In genomic region chr4:70863099-70863790, GRCh38 we compare ENCODE assay signal across 12 cellular contexts. TPM values are rescaled to one million over a fixed set of nuclear protein-coding genes. Genes with fewer than 3 reads are reported as not detected.
A peak's percentile ranks its signal among the peaks of the same experiment; 100 is the strongest.
DNase-seq lines count a peak whose midpoint lies in the region; ATAC-seq and TF ChIP-seq lines count a peak whose summit lies in the region.
"Had no signal": no experiment of that assay in that cellular context is flagged by ENCODE, and none has a peak within 500 bp of the region (broad histone marks: within the 10 kb centered on the region; RNA-seq: fewer than 3 reads in every experiment).

No MANE protein-coding gene starts in this region.

- intact Hi-C loops in activated T-helper 1 cell treated with anti-CD3 and anti-CD28 coated beads, Interleukin-12 subunit alpha, Interleukin-12 subunit beta, Interleukin-2, Interleukin-4 antibody, amounts not matched to agents 30 ng/mL and 10 ng/mL and 1 ng/mL, durations not matched to agents 14 hours and 24 hours and 36 hours (cut with micrococcal nuclease): loop anchor here (1.0 to 2.0 kb wide), 6 partner anchors 20 to 240 kb away; partner anchors contain the start of genes GRSF1 and MOB1B
- intact Hi-C loops in thyroid gland (cut with DNase I): no loop called here
- intact Hi-C loops in ovary (cut with DNase I): no loop called here

- TF ChIP-seq CTCF in thyroid gland (IDR thresholded peaks at IDR 0.05) (no peak), ovary (IDR thresholded peaks at IDR 0.05) (no peak)

- TF ChIP-seq POLR2A in thyroid gland (IDR thresholded peaks at IDR 0.05) (no peak), ovary (IDR thresholded peaks at IDR 0.05) (no peak)

- H3K4me1 Mint-ChIP-seq in activated T-helper 1 cell treated with anti-CD3 and anti-CD28 coated beads, Interleukin-12 subunit alpha, Interleukin-12 subunit beta, Interleukin-2, Interleukin-4 antibody, amounts not matched to agents 30 ng/mL and 10 ng/mL and 1 ng/mL, durations not matched to agents 14 hours and 24 hours and 36 hours (ENCODE audit: low read depth): peaks cover 15% of the 10 kb centered on the region

- WGBS in thyroid gland, 2 donors: 61 to 62% methylated on average over 6 of the region's 6 CpGs
- WGBS in ovary, 3 donors: 59 to 67% (median 61%) methylated on average over 6 of the region's 6 CpGs

- H3K27ac Mint-ChIP-seq in activated T-helper 1 cell treated with anti-CD3 and anti-CD28 coated beads, Interleukin-12 subunit alpha, Interleukin-12 subunit beta, Interleukin-2, Interleukin-4 antibody, amounts not matched to agents 30 ng/mL and 10 ng/mL and 1 ng/mL, durations not matched to agents 14 hours and 24 hours and 36 hours: peak overlapping the region; percentile 82

- no peaks in the 10 kb centered on the region for H3K36me3 Mint-ChIP-seq in activated T-helper 1 cell treated with anti-CD3 and anti-CD28 coated beads, Interleukin-12 subunit alpha, Interleukin-12 subunit beta, Interleukin-2, Interleukin-4 antibody, amounts not matched to agents 30 ng/mL and 10 ng/mL and 1 ng/mL, durations not matched to agents 14 hours and 24 hours and 36 hours (ENCODE audit: low read depth)

- H3K9me3 ChIP-seq in thyroid gland (no peaks in the 10 kb centered on the region), ovary (no peaks in the 10 kb centered on the region)
- H3K9me3 ChIP-seq: prostate gland had no signal

- H3K4me1 ChIP-seq in thyroid gland (no peaks in the 10 kb centered on the region), ovary (ENCODE audit: insufficient read depth) (no peaks in the 10 kb centered on the region)
- H3K4me1 ChIP-seq: prostate gland had no signal

- DNase-seq in GM04503 (ENCODE audit: low read depth) (peak; percentile 7), thyroid gland (no peak), ovary (no peak), T1000 (lab: John Stamatoyannopoulos, UW) (no peak)
- peak; percentile 21 for DNase-seq in activated T-helper 1 cell treated with anti-CD3 and anti-CD28 coated beads, Interleukin-12 subunit alpha, Interleukin-12 subunit beta, Interleukin-2, Interleukin-4 antibody, amounts not matched to agents 30 ng/mL and 10 ng/mL and 1 ng/mL, durations not matched to agents 14 hours and 24 hours and 36 hours (ENCODE audit: low spot score)
- no peak for DNase-seq in activated effector memory CD4-positive, alpha-beta T cell treated with anti-CD3 and anti-CD28 coated beads, Interleukin-2, amount 50 U/mL, for 16 hours
- DNase-seq: DMS53, NCI-H2029, SIG-M5 had no signal

- ATAC-seq in GM18868 (IDR thresholded peaks at IDR 0.05; ENCODE audit: unreplicated experiment): peak; percentile 86
- ATAC-seq in HG02763 (IDR thresholded peaks at IDR 0.05; ENCODE audit: unreplicated experiment): peak; percentile 55

- no peak for TF ChIP-seq EP300 in ovary (IDR thresholded peaks at IDR 0.05)

- H3K4me3 Mint-ChIP-seq in activated T-helper 1 cell treated with anti-CD3 and anti-CD28 coated beads, Interleukin-12 subunit alpha, Interleukin-12 subunit beta, Interleukin-2, Interleukin-4 antibody, amounts not matched to agents 30 ng/mL and 10 ng/mL and 1 ng/mL, durations not matched to agents 14 hours and 24 hours and 36 hours: peak overlapping the region; percentile 15

- peaks cover under 1% of the 10 kb centered on the region for H3K27me3 Mint-ChIP-seq in activated T-helper 1 cell treated with anti-CD3 and anti-CD28 coated beads, Interleukin-12 subunit alpha, Interleukin-12 subunit beta, Interleukin-2, Interleukin-4 antibody, amounts not matched to agents 30 ng/mL and 10 ng/mL and 1 ng/mL, durations not matched to agents 14 hours and 24 hours and 36 hours (ENCODE audit: insufficient read depth)

- H3K27ac ChIP-seq in thyroid gland: no peak overlapping the region
- no peak overlapping the region for H3K27ac ChIP-seq in ovary
- H3K27ac ChIP-seq: prostate gland had no signal

- no peaks in the 10 kb centered on the region for H3K9me3 Mint-ChIP-seq in activated T-helper 1 cell treated with anti-CD3 and anti-CD28 coated beads, Interleukin-12 subunit alpha, Interleukin-12 subunit beta, Interleukin-2, Interleukin-4 antibody, amounts not matched to agents 30 ng/mL and 10 ng/mL and 1 ng/mL, durations not matched to agents 14 hours and 24 hours and 36 hours

- H3K27me3 ChIP-seq in thyroid gland (no peaks in the 10 kb centered on the region), ovary (no peaks in the 10 kb centered on the region)

- H3K36me3 ChIP-seq in thyroid gland (no peaks in the 10 kb centered on the region), ovary (no peaks in the 10 kb centered on the region)
- H3K36me3 ChIP-seq: prostate gland had no signal

- H3K4me3 ChIP-seq in thyroid gland (replicated peaks in 1 of 3) (no peak overlapping the region), ovary (no peak overlapping the region)
- H3K4me3 ChIP-seq: prostate gland had no signal

RNA-seq across cellular contexts. Expression of gene GRSF1, which starts 23.6 kb away (rescaled TPM):
- 124 and 133 TPM in 2 replicates for total RNA-seq in activated T-helper 1 cell treated with anti-CD3 and anti-CD28 coated beads, Interleukin-12 subunit alpha, Interleukin-12 subunit beta, Interleukin-2, Interleukin-4 antibody, amounts not matched to agents 30 ng/mL and 10 ng/mL and 1 ng/mL, durations not matched to agents 14 hours and 24 hours and 36 hours
- total RNA-seq in thyroid gland: 10 to 100 TPM; 59.7 to 69.6 (median 67.0) TPM
- 10 to 100 TPM; 28.4 to 48.3 (median 44.3) TPM for total RNA-seq in ovary
- 10 to 100 TPM; 40.2 to 78.7 TPM for polyA plus RNA-seq in ovary

RNA-seq across cellular contexts. Expression of gene MOB1B, which starts 38.9 kb away (rescaled TPM):
- 22.1 and 23.1 TPM in 2 replicates for total RNA-seq in activated T-helper 1 cell treated with anti-CD3 and anti-CD28 coated beads, Interleukin-12 subunit alpha, Interleukin-12 subunit beta, Interleukin-2, Interleukin-4 antibody, amounts not matched to agents 30 ng/mL and 10 ng/mL and 1 ng/mL, durations not matched to agents 14 hours and 24 hours and 36 hours
- total RNA-seq in thyroid gland (10 to 100 TPM; 24.1 to 33.9 (median 29.6) TPM), ovary (10 to 100 TPM; 13.9 to 25.7 (median 21.9) TPM)
- polyA plus RNA-seq in ovary: 10 to 100 TPM in 1 of 2 donors, 1 to 10 TPM in 1; 6.4 to 10.5 TPM

Comparison
In these comparisons a context has a peak if more than half of its experiments do, and no peak if none do; other contexts are left out.
1. DNase-seq: peak in GM04503 (single experiment) and activated T-helper 1 cell treated with anti-CD3 and anti-CD28 coated beads, Interleukin-12 subunit alpha, Interleukin-12 subunit beta, Interleukin-2, Interleukin-4 antibody, amounts not matched to agents 30 ng/mL and 10 ng/mL and 1 ng/mL, durations not matched to agents 14 hours and 24 hours and 36 hours (single experiment); none in thyroid gland (0 of 2), ovary (0 of 5), activated effector memory CD4-positive, alpha-beta T cell treated with anti-CD3 and anti-CD28 coated beads, Interleukin-2, amount 50 U/mL, for 16 hours (single experiment) and T1000 (single experiment).